9 cellular contexts compared by ENCODE assay signal in the genomic region with DNA sequence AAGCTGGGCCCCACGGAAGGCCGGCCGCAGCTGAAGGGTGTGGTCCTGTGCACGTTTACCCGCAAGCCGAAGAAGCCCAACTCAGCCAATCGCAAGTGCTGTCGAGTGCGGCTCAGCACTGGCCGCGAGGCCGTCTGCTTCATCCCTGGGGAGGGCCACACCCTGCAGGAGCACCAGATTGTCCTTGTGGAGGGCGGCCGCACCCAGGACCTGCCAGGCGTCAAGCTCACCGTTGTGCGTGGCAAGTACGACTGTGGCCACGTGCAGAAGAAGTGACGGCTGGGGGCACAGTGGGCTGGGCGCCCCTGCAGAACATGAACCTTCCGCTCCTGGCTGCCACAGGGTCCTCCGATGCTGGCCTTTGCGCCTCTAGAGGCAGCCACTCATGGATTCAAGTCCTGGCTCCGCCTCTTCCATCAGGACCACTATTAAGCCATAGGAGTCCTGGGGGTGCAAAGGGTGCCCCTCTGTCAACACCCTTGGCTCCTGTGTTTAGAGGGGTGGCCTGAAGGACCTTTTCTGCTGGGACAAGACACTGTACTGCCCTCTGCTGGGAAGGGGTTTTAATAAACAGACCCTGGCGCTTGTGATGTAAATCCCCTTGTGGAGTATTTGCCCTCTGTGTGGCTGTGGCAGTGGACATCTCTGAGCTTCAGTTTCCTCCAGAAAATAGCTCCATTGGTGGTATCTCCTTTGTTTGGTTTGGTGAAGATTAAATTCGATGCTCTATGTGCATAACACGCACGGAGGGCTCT. TPM values are rescaled to one million over a fixed set of nuclear protein-coding genes. Genes with fewer than 3 reads are reported as not detected.
DNase-seq lines count a peak whose midpoint lies in the region; ATAC-seq and TF ChIP-seq lines count a peak whose summit lies in the region.
"Had no signal": no experiment of that assay in that cellular context is flagged by ENCODE, and none has a peak within 500 bp of the region (broad histone marks: within the 10 kb centered on the region; RNA-seq: fewer than 3 reads in every experiment).

No MANE protein-coding gene starts in this region.

- H3K4me1 ChIP-seq in adipocyte (ENCODE audit: control insufficient read depth, insufficient read depth, low read length) (peaks cover 23% of the 10 kb centered on the region), transverse colon (peaks cover 7 to 19% (median 13%) of the 10 kb centered on the region in 4 donors)

- peaks cover 2% of the 10 kb centered on the region for H3K9me3 Mint-ChIP-seq in memory B cell

- peaks cover 21% of the 10 kb centered on the region for H3K36me3 Mint-ChIP-seq in memory B cell

- no peaks in the 10 kb centered on the region for H3K27me3 Mint-ChIP-seq in memory B cell

- H3K27me3 ChIP-seq in adipocyte (replicated peaks; ENCODE audit: control insufficient read depth, insufficient read depth, low read length) (no peaks in the 10 kb centered on the region), transverse colon (no peaks in the 10 kb centered on the region)
- H3K27me3 ChIP-seq: adrenal gland had no signal

- peak overlapping the region; percentile 98 for H3K4me3 ChIP-seq in adipocyte (ENCODE audit: low read length)
- H3K4me3 ChIP-seq in transverse colon: no peak overlapping the region

- H3K4me1 Mint-ChIP-seq in memory B cell: peaks cover 23% of the 10 kb centered on the region

- TF ChIP-seq CTCF in transverse colon (IDR thresholded peaks at IDR 0.05): peak in 1 of 5 experiments; percentile 9

- no peak overlapping the region for H3K27ac Mint-ChIP-seq in memory B cell

- ATAC-seq in memory B cell (ENCODE audit: low read depth) (no peak), GM18868 (IDR thresholded peaks at IDR 0.05; ENCODE audit: unreplicated experiment) (no peak)
- ATAC-seq in activated CD4-positive, CD25-positive, alpha-beta regulatory T cell treated with anti-CD3 and anti-CD28 coated beads, Interleukin-2, amount 50 U/mL, for 24 hours: no peak

- WGBS in transverse colon (ENCODE audit: low coverage in 1 of 2), 2 donors: 85 to 97% methylated on average over 6 to 16 of the region's 29 CpGs

- H3K9me3 ChIP-seq in adipocyte (ENCODE audit: control insufficient read depth, low read length) (peaks cover 3% of the 10 kb centered on the region), transverse colon (no peaks in the 10 kb centered on the region)
- H3K9me3 ChIP-seq: adrenal gland had no signal

- H3K9ac ChIP-seq in adipocyte (ENCODE audit: low read length): no peak overlapping the region

- peaks cover 13% of the 10 kb centered on the region for H3K36me3 ChIP-seq in adipocyte (ENCODE audit: control insufficient read depth, insufficient read depth, low read length, severe bottlenecking)
- no peaks in the 10 kb centered on the region for H3K36me3 ChIP-seq in transverse colon

- peak overlapping the region; percentile 43 for H3K4me3 Mint-ChIP-seq in memory B cell

- no peak for TF ChIP-seq EP300 in transverse colon (IDR thresholded peaks at IDR 0.05; ENCODE audit: low read depth)

- intact Hi-C loops in transverse colon (cut with DNase I; ENCODE audit: low total_unique reads): no loop called here

- peak; percentile 32 for DNase-seq in activated gamma-delta T cell treated with Interleukin-2 at 50 U/mL for 16 hours
- no peak for DNase-seq in activated gamma-delta T cell (lab: John Stamatoyannopoulos, UW)
- peak; percentile 36 for DNase-seq in NCI-H146 (lab: John Stamatoyannopoulos, UW)
- DNase-seq in adipocyte (ENCODE audit: low read depth): peak; percentile 46
- DNase-seq in memory B cell (ENCODE audit: low spot score in 2 of 2): peak in 1 of 2 donors; percentile 31
- DNase-seq in transverse colon: no peak

- in situ Hi-C loops in transverse colon (cut with MboI; ENCODE audit: low pct_ligation_motif_present in 1 of 4, low pct_unique_long_range_greater_than_20kb in 1 of 4, low sequenced_read_pairs in 3 of 4): loop anchor here in 3 of 4 donors (25.0 kb wide), 2 partner anchors 395 to 520 kb away; a partner anchor contains a TSS

- no peak overlapping the region for H3K27ac ChIP-seq in transverse colon
- H3K27ac ChIP-seq: adrenal gland had no signal

- TF ChIP-seq POLR2A in transverse colon (IDR thresholded peaks at IDR 0.05): no peak

RNA-seq across cellular contexts. Expression of a gene that starts 1.9 kb away (rescaled TPM):
- total RNA-seq in transverse colon: 10 to 100 TPM; 23.7 to 42.6 (median 34.7) TPM

RNA-seq across cellular contexts. Expression of a gene that starts 2.0 kb away (rescaled TPM):
- total RNA-seq in transverse colon: 100 to 1,000 TPM in 1 of 4 donors, 10 to 100 TPM in 3; 21.4 to 186 (median 42.7) TPM

RNA-seq across cellular contexts. Expression of a gene that starts 20.6 kb away (rescaled TPM):
- not detected for total RNA-seq in transverse colon

RNA-seq across cellular contexts. Expression of a gene that starts 32.8 kb away (rescaled TPM):
- 10 to 100 TPM in 3 of 4 donors, 1 to 10 TPM in 1; 6.2 to 53.9 (median 29.4) TPM for total RNA-seq in transverse colon

RNA-seq across cellular contexts. Expression of a gene that starts 33.2 kb away (rescaled TPM):
- 100 to 1,000 TPM in 1 of 4 donors, 10 to 100 TPM in 3; 56.3 to 128 (median 64.2) TPM for total RNA-seq in transverse colon

Comparison
In these comparisons a context has a peak if more than half of its experiments do, and no peak if none do; other contexts are left out.
1. DNase-seq: peak in activated gamma-delta T cell treated with Interleukin-2 at 50 U/mL for 16 hours (single experiment), NCI-H146 (single experiment) and adipocyte (single experiment); none in activated gamma-delta T cell (single experiment) and transverse colon (single experiment).